Comparison of ENCODE assay signal across 28 cellular contexts in genomic region chr4:53267026-53267425, GRCh38.
"Had no signal": no experiment of that assay in that cellular context is flagged by ENCODE, and none has a peak within 500 bp of the region (broad histone marks: within the 10 kb centered on the region; RNA-seq: fewer than 3 reads in every experiment).

No MANE protein-coding gene starts in this region.

- H3K27me3 ChIP-seq: ascending aorta, ovary, right lobe of liver, uterus had no signal

- H3K4me1 ChIP-seq: ascending aorta, left ventricle myocardium inferior, right lobe of liver, uterus had no signal

- H3K27me3 Mint-ChIP-seq: activated CD4-positive, alpha-beta T cell treated with anti-CD3 and anti-CD28 coated beads for 36 hours; activated naive CD8-positive, alpha-beta T cell; dendritic cell treated with granulocyte-macrophage colony-stimulating factor and Interleukin-4, amounts not matched to agents 40 ng/mL and 50 ng/mL, for 4 days; natural killer cell treated with Interleukin-12 subunit alpha and Interleukin-12 subunit beta and Interleukin-15 and Interleukin-18, amount 100 ng/mL, for 72 hours; progenitor cell of endocrine pancreas; stimulated activated naive CD8-positive, alpha-beta T cell treated with anti-CD3 and anti-CD28 coated beads, Interleukin-15, Interleukin-2, amounts not matched to agents 100 ng/mL and 50 ng/mL, for 24 hours had no signal

- DNase-seq: activated CD4-positive, alpha-beta T cell treated with anti-CD3 and anti-CD28 coated beads for 36 hours; activated CD4-positive, CD25-positive, alpha-beta regulatory T cell; activated CD8-positive, alpha-beta T cell treated with anti-CD3 and anti-CD28 coated beads, Interleukin-2, amount 10 ng/mL, durations not matched to agents 7 days and 5 days; activated naive CD4-positive, alpha-beta T cell; activated T-cell treated with anti-CD3 and anti-CD28 coated beads for 4 hours; activated T-cell treated with anti-CD3 and anti-CD28 coated beads, Interleukin-2, amount 50 U/mL, for 72 hours; caudate nucleus; endodermal cell; islet precursor cell; left ventricle myocardium inferior; mucosa of descending colon; ovary; right lobe of liver; stimulated activated CD4-positive, alpha-beta T cell treated with anti-CD3 and anti-CD28 coated beads, Interleukin-12 subunit alpha, Interleukin-12 subunit beta, amount 100 ng/mL, for 4 hours; stimulated activated CD4-positive, alpha-beta T cell treated with anti-CD3 and anti-CD28 coated beads, Interleukin-4, amount 100 ng/mL, for 24 hours; trophoblast cell; uterus had no signal

- H3K27ac ChIP-seq: ascending aorta, left ventricle myocardium inferior, ovary, right lobe of liver, thoracic aorta, uterus had no signal

- H3K36me3 Mint-ChIP-seq: stimulated activated effector memory CD8-positive, alpha-beta T cell treated with anti-CD3 and anti-CD28 coated beads, Interleukin-12 subunit alpha, Interleukin-12 subunit beta, amount 100 ng/mL, for 72 hours had no signal

- H3K4me1 Mint-ChIP-seq: activated CD4-positive, alpha-beta T cell treated with anti-CD3 and anti-CD28 coated beads for 36 hours; endodermal cell had no signal

- H3K27ac Mint-ChIP-seq: activated CD4-positive, alpha-beta T cell treated with anti-CD3 and anti-CD28 coated beads for 36 hours; activated CD8-positive, alpha-beta T cell treated with anti-CD3 and anti-CD28 coated beads, Interleukin-2, amount 10 ng/mL, durations not matched to agents 7 days and 5 days; activated naive CD8-positive, alpha-beta T cell; activated T-cell treated with anti-CD3 and anti-CD28 coated beads, Interleukin-2, amount 50 U/mL, for 72 hours; dendritic cell treated with granulocyte-macrophage colony-stimulating factor and Interleukin-4, amounts not matched to agents 40 ng/mL and 50 ng/mL, for 4 days; endodermal cell; natural killer cell treated with Interleukin-12 subunit alpha and Interleukin-12 subunit beta and Interleukin-15 and Interleukin-18, amount 100 ng/mL, for 72 hours; progenitor cell of endocrine pancreas; stimulated activated effector memory CD8-positive, alpha-beta T cell treated with anti-CD3 and anti-CD28 coated beads, Interleukin-12 subunit alpha, Interleukin-12 subunit beta, amount 100 ng/mL, for 72 hours; stimulated activated naive CD8-positive, alpha-beta T cell treated with anti-CD3 and anti-CD28 coated beads, Interleukin-15, Interleukin-2, amounts not matched to agents 100 ng/mL and 50 ng/mL, for 24 hours had no signal

- H3K4me3 Mint-ChIP-seq: activated CD4-positive, alpha-beta T cell treated with anti-CD3 and anti-CD28 coated beads for 36 hours; activated CD8-positive, alpha-beta T cell treated with anti-CD3 and anti-CD28 coated beads, Interleukin-2, amount 10 ng/mL, durations not matched to agents 7 days and 5 days; activated naive CD8-positive, alpha-beta T cell; activated T-cell treated with anti-CD3 and anti-CD28 coated beads, Interleukin-2, amount 50 U/mL, for 72 hours; dendritic cell treated with granulocyte-macrophage colony-stimulating factor and Interleukin-4, amounts not matched to agents 40 ng/mL and 50 ng/mL, for 4 days; endodermal cell; natural killer cell treated with Interleukin-12 subunit alpha and Interleukin-12 subunit beta and Interleukin-15 and Interleukin-18, amount 100 ng/mL, for 72 hours; stimulated activated effector memory CD8-positive, alpha-beta T cell treated with anti-CD3 and anti-CD28 coated beads, Interleukin-12 subunit alpha, Interleukin-12 subunit beta, amount 100 ng/mL, for 72 hours; stimulated activated naive CD8-positive, alpha-beta T cell treated with anti-CD3 and anti-CD28 coated beads, Interleukin-15, Interleukin-2, amounts not matched to agents 100 ng/mL and 50 ng/mL, for 24 hours had no signal

- ATAC-seq: activated CD4-positive, alpha-beta T cell treated with anti-CD3 and anti-CD28 coated beads for 36 hours; activated CD8-positive, alpha-beta T cell treated with anti-CD3 and anti-CD28 coated beads, Interleukin-2, amount 10 ng/mL, durations not matched to agents 7 days and 5 days; activated T-cell treated with anti-CD3 and anti-CD28 coated beads, Interleukin-2, amount 50 U/mL, for 72 hours; esophagus mucosa; mucosa of descending colon; natural killer cell treated with Interleukin-12 subunit alpha and Interleukin-12 subunit beta and Interleukin-15 and Interleukin-18, amount 100 ng/mL, for 72 hours; right lobe of liver; stimulated activated effector memory CD8-positive, alpha-beta T cell treated with anti-CD3 and anti-CD28 coated beads, Interleukin-12 subunit alpha, Interleukin-12 subunit beta, amount 100 ng/mL, for 72 hours had no signal

- FAIRE-seq: frontal cortex had no signal

- H3K9me3 ChIP-seq: ovary, right lobe of liver, thoracic aorta had no signal

- H3K36me3 ChIP-seq: left ventricle myocardium inferior, ovary, right lobe of liver, thoracic aorta, uterus had no signal

- H3K4me3 ChIP-seq: ascending aorta, left ventricle myocardium inferior, lung, mucosa of descending colon, ovary, right lobe of liver, thoracic aorta, uterus had no signal
